26 cellular contexts compared by ENCODE assay signal in the genomic region with DNA sequence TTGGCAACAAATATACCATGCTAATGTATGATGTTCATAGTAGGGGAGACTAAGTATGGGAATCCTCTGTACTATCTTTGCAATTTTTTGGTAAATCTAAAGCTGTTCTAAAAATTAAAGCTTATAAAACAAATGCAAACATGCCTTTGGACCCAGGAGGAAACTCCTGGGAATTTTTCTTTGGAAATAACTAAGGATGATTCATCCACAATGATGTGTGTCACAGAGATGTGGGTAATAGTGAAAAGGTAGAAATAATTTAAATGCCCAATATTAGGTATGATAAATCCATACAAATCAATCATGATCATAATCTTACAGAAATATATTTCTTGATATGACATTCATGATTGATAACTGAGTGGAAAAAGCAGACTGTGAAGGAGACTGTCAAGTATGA.
DNase-seq lines count a peak whose midpoint lies in the region; ATAC-seq and TF ChIP-seq lines count a peak whose summit lies in the region.
"Had no signal": no experiment of that assay in that cellular context is flagged by ENCODE, and none has a peak within 500 bp of the region (broad histone marks: within the 10 kb centered on the region; RNA-seq: fewer than 3 reads in every experiment).

No MANE protein-coding gene starts in this region.

- CTCF ChIA-PET in activated CD4-positive, alpha-beta T cell treated with anti-CD3 and anti-CD28 coated beads, Interleukin-2, amount 10 ng/mL, durations not matched to agents 7 days and 5 days (lab: Charles Lee): interaction anchor here (0.7 kb wide), 1 partner anchor 351 kb away, joined by 3 read pairs; no protein-coding TSS in a partner anchor

- H3T11ph ChIP-seq in H9 (ENCODE audit: low read length): no peak overlapping the region

- peaks cover 0 to 8% (median 3%) of the 10 kb centered on the region in 3 experiments; a peak in 3 of 7 replicates for H3K36me3 Mint-ChIP-seq in H9 (ENCODE audit: insufficient read depth in 1 of 3, low read depth in 3 of 3)
- peaks cover 5% of the 10 kb centered on the region for H3K36me3 Mint-ChIP-seq in activated CD4-positive, alpha-beta T cell treated with anti-CD3 and anti-CD28 coated beads, Interleukin-2, amount 10 ng/mL, durations not matched to agents 7 days and 5 days (ENCODE audit: low read depth)

- H3K9ac ChIP-seq in GM23248 (no peak overlapping the region), H9 (ENCODE audit: extremely low read depth, insufficient read length, low read length) (no peak overlapping the region)
- H3K9ac ChIP-seq: BLaER1 treated with 17β-estradiol and CSF1 and Interleukin-3, amounts not matched to agents 10 nM and 100 nM had no signal

- H3K4me1 ChIP-seq in GM23248 (ENCODE audit: insufficient read depth) (peaks cover 42% of the 10 kb centered on the region), H9 (ENCODE audit: insufficient read depth, low read length) (no peaks in the 10 kb centered on the region)
- H3K4me1 ChIP-seq: adrenal gland had no signal

- no peak overlapping the region for H3K4me3 ChIP-seq in GM23248
- no peak overlapping the region for H3K4me3 ChIP-seq in fibroblast of mammary gland (ENCODE audit: control insufficient read depth, low read depth, low read length)
- H3K4me3 ChIP-seq: adrenal gland; BLaER1 treated with 17β-estradiol and CSF1 and Interleukin-3, amounts not matched to agents 10 nM and 100 nM; coronary artery; K562; sigmoid colon; SJSA1; tibial artery had no signal

- H3K23ac ChIP-seq in H9 (ENCODE audit: insufficient read length, low read depth, low read length): no peak overlapping the region

- POLR2A ChIA-PET in activated CD4-positive, alpha-beta T cell treated with anti-CD3 and anti-CD28 coated beads, Interleukin-2, amount 10 ng/mL, durations not matched to agents 7 days and 5 days (lab: Charles Lee): no interaction called here

- H2BK5ac ChIP-seq in H9 (ENCODE audit: insufficient read length, low read length): no peak overlapping the region

- in situ Hi-C loops in GM23248 (cut with MboI): no loop called here

- no peaks in the 10 kb centered on the region; a peak in 1 of 5 replicates for H3K9me3 Mint-ChIP-seq in H9
- no peaks in the 10 kb centered on the region for H3K9me3 Mint-ChIP-seq in activated CD4-positive, alpha-beta T cell treated with anti-CD3 and anti-CD28 coated beads, Interleukin-2, amount 10 ng/mL, durations not matched to agents 7 days and 5 days
- H3K9me3 Mint-ChIP-seq: T-helper 1 cell treated with Interleukin-12 subunit alpha and Interleukin-12 subunit beta and Interleukin-4 antibody, amounts not matched to agents 30 μg/mL and 1 μg/mL, for 36 hours had no signal

- no peaks in the 10 kb centered on the region for H3K23me2 ChIP-seq in H9 (ENCODE audit: insufficient read length, low read depth, low read length, poor library complexity, severe bottlenecking)

- no peak overlapping the region for H2BK15ac ChIP-seq in H9 (ENCODE audit: low read depth, low read length)

- H3K27me3 ChIP-seq in GM23248 (replicated peaks; ENCODE audit: insufficient read depth) (no peaks in the 10 kb centered on the region), H9 (ENCODE audit: insufficient read depth, low read length) (no peaks in the 10 kb centered on the region)
- H3K27me3 ChIP-seq: adrenal gland; BLaER1 treated with 17β-estradiol and CSF1 and Interleukin-3, amounts not matched to agents 10 nM and 100 nM; sigmoid colon; SJSA1; tibial artery had no signal

- no peak for TF ChIP-seq CTCF in VCaP (conservative IDR thresholded peaks at IDR 0.05)
- no peak for TF ChIP-seq CTCF in fibroblast of mammary gland (conservative IDR thresholded peaks at IDR 0.05; ENCODE audit: control insufficient read depth, insufficient read depth, low read depth, low read length)
- no peak for TF ChIP-seq CTCF in H9 (conservative IDR thresholded peaks at IDR 0.05)

- ATAC-seq in GM21786 (IDR thresholded peaks at IDR 0.05; ENCODE audit: unreplicated experiment): no peak
- ATAC-seq: K562, Panc1 had no signal

- no peak overlapping the region for H2BK20ac ChIP-seq in H9 (ENCODE audit: low read depth, low read length, poor library complexity, severe bottlenecking)

- H3K4me2 ChIP-seq in GM23248 (ENCODE audit: unreplicated experiment): no peak overlapping the region
- no peak overlapping the region for H3K4me2 ChIP-seq in H9 (ENCODE audit: insufficient read depth, insufficient read length, low read length)
- H3K4me2 ChIP-seq: BLaER1 treated with 17β-estradiol and CSF1 and Interleukin-3, amounts not matched to agents 10 nM and 100 nM had no signal

- DNase-seq in A172 (ENCODE audit: low spot score) (peak; percentile 20), GM23248 (peak; percentile 51), fibroblast of mammary gland (ENCODE audit: low read depth) (peak; percentile 40), COLO668 (lab: John Stamatoyannopoulos, UW; ENCODE audit: unreplicated experiment) (no peak), H9 (no peak)
- no peak for DNase-seq in activated CD4-positive, alpha-beta T cell treated with anti-CD3 and anti-CD28 coated beads, Interleukin-2, amount 10 ng/mL, durations not matched to agents 7 days and 5 days
- DNase-seq: activated CD4-positive, alpha-beta T cell treated with anti-CD3 and anti-CD28 coated beads for 1 hour; activated T-cell treated with anti-CD3 and anti-CD28 coated beads, Interleukin-2, amount 50 U/mL, for 1 hour; adrenal gland; DMS79 treated with DMSO at 0.1 percent for 48 hours; endodermal cell; NCI-H1436 treated with DMSO at 0.1 percent for 48 hours; NCI-H510A treated with DMSO at 0.1 percent for 48 hours; NK-92 treated with Interleukin-12 subunit alpha and Interleukin-12 subunit beta, amount 100 ng/mL, for 24 hours; sigmoid colon; tibial artery had no signal

- no peak overlapping the region for H3K14ac ChIP-seq in H9 (ENCODE audit: insufficient read depth, low read length)

- H4K8ac ChIP-seq in H9 (replicated peaks; ENCODE audit: insufficient read length, low read depth, low read length): no peak overlapping the region

- peaks cover 7 to 9% of the 10 kb centered on the region in 2 experiments; a peak in 3 of 4 replicates for H3K4me1 Mint-ChIP-seq in H9
- H3K4me1 Mint-ChIP-seq in activated CD4-positive, alpha-beta T cell treated with anti-CD3 and anti-CD28 coated beads, Interleukin-2, amount 10 ng/mL, durations not matched to agents 7 days and 5 days: peaks cover 12% of the 10 kb centered on the region
- H3K4me1 Mint-ChIP-seq: endodermal cell had no signal

- H3K79me2 ChIP-seq in GM23248 (ENCODE audit: insufficient read depth): peaks cover 59% of the 10 kb centered on the region
- H3K79me2 ChIP-seq in H9 (ENCODE audit: insufficient read depth, low read length): no peaks in the 10 kb centered on the region

- H4K20me1 ChIP-seq in GM23248 (ENCODE audit: insufficient read depth) (no peaks in the 10 kb centered on the region), H9 (ENCODE audit: control insufficient read depth, insufficient read depth, insufficient read length) (no peaks in the 10 kb centered on the region)

- H3K36me3 ChIP-seq in GM23248 (ENCODE audit: low read depth): no peaks in the 10 kb centered on the region; the same call in 1 of the 2 replicates
- H3K36me3 ChIP-seq: adrenal gland, sigmoid colon, SJSA1, tibial artery had no signal

- H3K4ac ChIP-seq in H9 (ENCODE audit: low read depth, low read length): no peak overlapping the region

- no peak overlapping the region for H3K27ac Mint-ChIP-seq in H9
- H3K27ac Mint-ChIP-seq in activated CD4-positive, alpha-beta T cell treated with anti-CD3 and anti-CD28 coated beads, Interleukin-2, amount 10 ng/mL, durations not matched to agents 7 days and 5 days: no peak overlapping the region
- H3K27ac Mint-ChIP-seq: endodermal cell; progenitor cell of endocrine pancreas; stimulated activated naive CD8-positive, alpha-beta T cell treated with anti-CD3 and anti-CD28 coated beads, Interleukin-15, Interleukin-2, amounts not matched to agents 100 ng/mL and 50 ng/mL, for 24 hours; T-helper 1 cell treated with Interleukin-12 subunit alpha and Interleukin-12 subunit beta and Interleukin-4 antibody, amounts not matched to agents 30 μg/mL and 1 μg/mL, for 36 hours had no signal

- no peaks in the 10 kb centered on the region for H3K79me1 ChIP-seq in H9 (ENCODE audit: insufficient read depth, low read depth, low read length, poor library complexity, severe bottlenecking)

- H2AK5ac ChIP-seq in H9 (ENCODE audit: insufficient read length, low read length): no peak overlapping the region

- H3K4me3 Mint-ChIP-seq in H9: no peak overlapping the region
- H3K4me3 Mint-ChIP-seq in activated CD4-positive, alpha-beta T cell treated with anti-CD3 and anti-CD28 coated beads, Interleukin-2, amount 10 ng/mL, durations not matched to agents 7 days and 5 days: no peak overlapping the region
- H3K4me3 Mint-ChIP-seq: endodermal cell; stimulated activated naive CD8-positive, alpha-beta T cell treated with anti-CD3 and anti-CD28 coated beads, Interleukin-15, Interleukin-2, amounts not matched to agents 100 ng/mL and 50 ng/mL, for 24 hours; T-helper 1 cell treated with Interleukin-12 subunit alpha and Interleukin-12 subunit beta and Interleukin-4 antibody, amounts not matched to agents 30 μg/mL and 1 μg/mL, for 36 hours had no signal

- no peak overlapping the region for H4K5ac ChIP-seq in H9 (ENCODE audit: insufficient read length, low read depth, low read length)

- no peaks in the 10 kb centered on the region; the same call in 1 of the 2 replicates for H3K9me2 ChIP-seq in GM23248 (ENCODE audit: insufficient read depth)

- H3K9me3 ChIP-seq in GM23248 (ENCODE audit: low read depth) (no peaks in the 10 kb centered on the region), H9 (ENCODE audit: control insufficient read depth, low read depth, low read length) (no peaks in the 10 kb centered on the region)
- H3K9me3 ChIP-seq: adrenal gland, sigmoid colon, SJSA1, tibial artery had no signal

- H2BK120ac ChIP-seq in H9 (ENCODE audit: low read depth, low read length, poor library complexity, severe bottlenecking): no peak overlapping the region

- H3F3A ChIP-seq in GM23248 (ENCODE audit: insufficient read depth): peaks cover 23% of the 10 kb centered on the region; the same call in 1 of the 2 replicates

- H3K27me3 Mint-ChIP-seq in H9 (ENCODE audit: low read depth): no peaks in the 10 kb centered on the region
- H3K27me3 Mint-ChIP-seq in activated CD4-positive, alpha-beta T cell treated with anti-CD3 and anti-CD28 coated beads, Interleukin-2, amount 10 ng/mL, durations not matched to agents 7 days and 5 days: no peaks in the 10 kb centered on the region
- H3K27me3 Mint-ChIP-seq: progenitor cell of endocrine pancreas; stimulated activated naive CD8-positive, alpha-beta T cell treated with anti-CD3 and anti-CD28 coated beads, Interleukin-15, Interleukin-2, amounts not matched to agents 100 ng/mL and 50 ng/mL, for 24 hours had no signal

- H2AFZ ChIP-seq in GM23248 (no peak overlapping the region), H9 (ENCODE audit: low read length) (no peak overlapping the region)

- H3K56ac ChIP-seq in H9 (ENCODE audit: insufficient read length, low read depth, low read length): no peak overlapping the region

- no peak overlapping the region for H3K27ac ChIP-seq in GM23248
- peak overlapping the region; percentile 19; the same call in 1 of the 2 replicates for H3K27ac ChIP-seq in VCaP
- H3K27ac ChIP-seq in H9 (ENCODE audit: insufficient read length, low read depth, low read length): no peak overlapping the region
- H3K27ac ChIP-seq: adrenal gland; BLaER1 treated with 17β-estradiol and CSF1 and Interleukin-3, amounts not matched to agents 10 nM and 100 nM; coronary artery; sigmoid colon; SJSA1; tibial artery had no signal

- H4K91ac ChIP-seq in H9 (ENCODE audit: insufficient read length, low read depth, low read length): no peak overlapping the region

- no peak overlapping the region for H3K18ac ChIP-seq in H9 (ENCODE audit: insufficient read length, low read depth, low read length)

- no peak overlapping the region for H2BK12ac ChIP-seq in H9 (ENCODE audit: insufficient read length, low read depth, low read length)

Comparison
In these comparisons a context has a peak if more than half of its experiments do, and no peak if none do; other contexts are left out.
1. DNase-seq: peak in A172 (single experiment), GM23248 (single experiment) and fibroblast of mammary gland (single experiment); none in COLO668 (single experiment), H9 (single experiment) and activated CD4-positive, alpha-beta T cell treated with anti-CD3 and anti-CD28 coated beads, Interleukin-2, amount 10 ng/mL, durations not matched to agents 7 days and 5 days (single experiment).